ENCODE assay signal across 1 cellular context in genomic region chr3:28139967-28140634, GRCh38.
TF ChIP-seq lines count a peak whose summit lies in the region.

No MANE protein-coding gene starts in this region.

TF ChIP-seq in HepG2, 621 proteins besides CTCF, POLR2A, EP300 and RAD21 (continues in another document):
- TF ChIP-seq GABPA (IDR thresholded peaks at IDR 0.05; ENCODE audit: low read depth, low read length) (no peak), GABPA (CRISPR knock-in tag; IDR thresholded peaks at IDR 0.05; ENCODE audit: low read depth) (no peak), PRMT3 (CRISPR knock-in tag; IDR thresholded peaks at IDR 0.05; ENCODE audit: borderline replicate concordance, low read depth) (no peak), MXD3 (CRISPR knock-in tag; IDR thresholded peaks at IDR 0.05) (no peak), GATAD1 (CRISPR knock-in tag; IDR thresholded peaks at IDR 0.05) (no peak), BORCS8-MEF2B (CRISPR knock-in tag; IDR thresholded peaks at IDR 0.05) (no peak), FOSL1 (CRISPR knock-in tag; IDR thresholded peaks at IDR 0.05; ENCODE audit: borderline replicate concordance) (peak; percentile 74; the same call in 1 of the 2 replicates), ZNF350 (CRISPR knock-in tag; IDR thresholded peaks at IDR 0.05; ENCODE audit: borderline replicate concordance, low read depth) (no peak), RAD51 (IDR thresholded peaks at IDR 0.05; ENCODE audit: borderline replicate concordance) (no peak), DR1 (CRISPR knock-in tag; IDR thresholded peaks at IDR 0.05) (no peak), U2AF2 (IDR thresholded peaks at IDR 0.05; ENCODE audit: low read depth, low read length) (no peak), ZNF777 (CRISPR knock-in tag; IDR thresholded peaks at IDR 0.05) (no peak), HINFP (CRISPR knock-in tag; IDR thresholded peaks at IDR 0.05; ENCODE audit: low read depth) (no peak), ZNF3 (CRISPR knock-in tag; IDR thresholded peaks at IDR 0.05) (no peak), MIER3 (CRISPR knock-in tag; IDR thresholded peaks at IDR 0.05; ENCODE audit: borderline replicate concordance) (no peak), RXRA (CRISPR knock-in tag; IDR thresholded peaks at IDR 0.05) (no peak), ZFP36L1 (CRISPR knock-in tag; IDR thresholded peaks at IDR 0.05) (no peak), SOX13 (IDR thresholded peaks at IDR 0.05) (peak; percentile 32), SOX13 (CRISPR knock-in tag; conservative IDR thresholded peaks at IDR 0.05 in 1 of 2, IDR thresholded peaks at IDR 0.05 in 1 of 2) (peak in 1 of 2 experiments; percentile 89; a peak in 2 of 4 replicates), KAT7 (CRISPR knock-in tag; IDR thresholded peaks at IDR 0.05; ENCODE audit: borderline replicate concordance) (no peak), ZUFSP (CRISPR knock-in tag; IDR thresholded peaks at IDR 0.05; ENCODE audit: borderline replicate concordance) (no peak), MIER2 (CRISPR knock-in tag; IDR thresholded peaks at IDR 0.05) (no peak), ZKSCAN8 (CRISPR knock-in tag; IDR thresholded peaks at IDR 0.05; ENCODE audit: borderline replicate concordance) (no peak), ZC3H13 (CRISPR knock-in tag; IDR thresholded peaks at IDR 0.05) (no peak), ZBTB8A (CRISPR knock-in tag; IDR thresholded peaks at IDR 0.05; ENCODE audit: borderline replicate concordance, low read depth) (no peak), E2F5 (CRISPR knock-in tag; conservative IDR thresholded peaks at IDR 0.05) (no peak), NFE2L1 (CRISPR knock-in tag; IDR thresholded peaks at IDR 0.05; ENCODE audit: borderline replicate concordance) (no peak), ZNF562 (CRISPR knock-in tag; IDR thresholded peaks at IDR 0.05; ENCODE audit: borderline replicate concordance) (no peak), ZNF501 (CRISPR knock-in tag; IDR thresholded peaks at IDR 0.05) (no peak), HMG20B (CRISPR knock-in tag; conservative IDR thresholded peaks at IDR 0.05) (no peak), ZNF549 (CRISPR knock-in tag; IDR thresholded peaks at IDR 0.05) (no peak), MLX (CRISPR knock-in tag; IDR thresholded peaks at IDR 0.05) (no peak), ZFP1 (CRISPR knock-in tag; IDR thresholded peaks at IDR 0.05) (no peak), STAT5B (CRISPR knock-in tag; IDR thresholded peaks at IDR 0.05) (no peak)
- TF ChIP-seq, protein P1, sequence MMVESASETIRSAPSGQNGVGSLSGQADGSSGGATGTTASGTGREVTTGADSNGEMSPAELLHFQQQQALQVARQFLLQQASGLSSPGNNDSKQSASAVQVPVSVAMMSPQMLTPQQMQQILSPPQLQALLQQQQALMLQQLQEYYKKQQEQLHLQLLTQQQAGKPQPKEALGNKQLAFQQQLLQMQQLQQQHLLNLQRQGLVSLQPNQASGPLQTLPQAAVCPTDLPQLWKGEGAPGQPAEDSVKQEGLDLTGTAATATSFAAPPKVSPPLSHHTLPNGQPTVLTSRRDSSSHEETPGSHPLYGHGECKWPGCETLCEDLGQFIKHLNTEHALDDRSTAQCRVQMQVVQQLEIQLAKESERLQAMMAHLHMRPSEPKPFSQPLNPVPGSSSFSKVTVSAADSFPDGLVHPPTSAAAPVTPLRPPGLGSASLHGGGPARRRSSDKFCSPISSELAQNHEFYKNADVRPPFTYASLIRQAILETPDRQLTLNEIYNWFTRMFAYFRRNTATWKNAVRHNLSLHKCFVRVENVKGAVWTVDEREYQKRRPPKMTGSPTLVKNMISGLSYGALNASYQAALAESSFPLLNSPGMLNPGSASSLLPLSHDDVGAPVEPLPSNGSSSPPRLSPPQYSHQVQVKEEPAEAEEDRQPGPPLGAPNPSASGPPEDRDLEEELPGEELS (CRISPR knock-in tag; IDR thresholded peaks at IDR 0.05), result 0 out of 2 replicates have a peak, but pooled peaks have one; percentile 25
- TF ChIP-seq, protein P2, sequence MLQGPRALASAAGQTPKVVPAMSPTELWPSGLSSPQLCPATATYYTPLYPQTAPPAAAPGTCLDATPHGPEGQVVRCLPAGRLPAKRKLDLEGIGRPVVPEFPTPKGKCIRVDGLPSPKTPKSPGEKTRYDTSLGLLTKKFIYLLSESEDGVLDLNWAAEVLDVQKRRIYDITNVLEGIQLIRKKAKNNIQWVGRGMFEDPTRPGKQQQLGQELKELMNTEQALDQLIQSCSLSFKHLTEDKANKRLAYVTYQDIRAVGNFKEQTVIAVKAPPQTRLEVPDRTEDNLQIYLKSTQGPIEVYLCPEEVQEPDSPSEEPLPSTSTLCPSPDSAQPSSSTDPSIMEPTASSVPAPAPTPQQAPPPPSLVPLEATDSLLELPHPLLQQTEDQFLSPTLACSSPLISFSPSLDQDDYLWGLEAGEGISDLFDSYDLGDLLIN (CRISPR knock-in tag; IDR thresholded peaks at IDR 0.05; ENCODE audit: borderline replicate concordance), result no peak
- TF ChIP-seq, protein P3, sequence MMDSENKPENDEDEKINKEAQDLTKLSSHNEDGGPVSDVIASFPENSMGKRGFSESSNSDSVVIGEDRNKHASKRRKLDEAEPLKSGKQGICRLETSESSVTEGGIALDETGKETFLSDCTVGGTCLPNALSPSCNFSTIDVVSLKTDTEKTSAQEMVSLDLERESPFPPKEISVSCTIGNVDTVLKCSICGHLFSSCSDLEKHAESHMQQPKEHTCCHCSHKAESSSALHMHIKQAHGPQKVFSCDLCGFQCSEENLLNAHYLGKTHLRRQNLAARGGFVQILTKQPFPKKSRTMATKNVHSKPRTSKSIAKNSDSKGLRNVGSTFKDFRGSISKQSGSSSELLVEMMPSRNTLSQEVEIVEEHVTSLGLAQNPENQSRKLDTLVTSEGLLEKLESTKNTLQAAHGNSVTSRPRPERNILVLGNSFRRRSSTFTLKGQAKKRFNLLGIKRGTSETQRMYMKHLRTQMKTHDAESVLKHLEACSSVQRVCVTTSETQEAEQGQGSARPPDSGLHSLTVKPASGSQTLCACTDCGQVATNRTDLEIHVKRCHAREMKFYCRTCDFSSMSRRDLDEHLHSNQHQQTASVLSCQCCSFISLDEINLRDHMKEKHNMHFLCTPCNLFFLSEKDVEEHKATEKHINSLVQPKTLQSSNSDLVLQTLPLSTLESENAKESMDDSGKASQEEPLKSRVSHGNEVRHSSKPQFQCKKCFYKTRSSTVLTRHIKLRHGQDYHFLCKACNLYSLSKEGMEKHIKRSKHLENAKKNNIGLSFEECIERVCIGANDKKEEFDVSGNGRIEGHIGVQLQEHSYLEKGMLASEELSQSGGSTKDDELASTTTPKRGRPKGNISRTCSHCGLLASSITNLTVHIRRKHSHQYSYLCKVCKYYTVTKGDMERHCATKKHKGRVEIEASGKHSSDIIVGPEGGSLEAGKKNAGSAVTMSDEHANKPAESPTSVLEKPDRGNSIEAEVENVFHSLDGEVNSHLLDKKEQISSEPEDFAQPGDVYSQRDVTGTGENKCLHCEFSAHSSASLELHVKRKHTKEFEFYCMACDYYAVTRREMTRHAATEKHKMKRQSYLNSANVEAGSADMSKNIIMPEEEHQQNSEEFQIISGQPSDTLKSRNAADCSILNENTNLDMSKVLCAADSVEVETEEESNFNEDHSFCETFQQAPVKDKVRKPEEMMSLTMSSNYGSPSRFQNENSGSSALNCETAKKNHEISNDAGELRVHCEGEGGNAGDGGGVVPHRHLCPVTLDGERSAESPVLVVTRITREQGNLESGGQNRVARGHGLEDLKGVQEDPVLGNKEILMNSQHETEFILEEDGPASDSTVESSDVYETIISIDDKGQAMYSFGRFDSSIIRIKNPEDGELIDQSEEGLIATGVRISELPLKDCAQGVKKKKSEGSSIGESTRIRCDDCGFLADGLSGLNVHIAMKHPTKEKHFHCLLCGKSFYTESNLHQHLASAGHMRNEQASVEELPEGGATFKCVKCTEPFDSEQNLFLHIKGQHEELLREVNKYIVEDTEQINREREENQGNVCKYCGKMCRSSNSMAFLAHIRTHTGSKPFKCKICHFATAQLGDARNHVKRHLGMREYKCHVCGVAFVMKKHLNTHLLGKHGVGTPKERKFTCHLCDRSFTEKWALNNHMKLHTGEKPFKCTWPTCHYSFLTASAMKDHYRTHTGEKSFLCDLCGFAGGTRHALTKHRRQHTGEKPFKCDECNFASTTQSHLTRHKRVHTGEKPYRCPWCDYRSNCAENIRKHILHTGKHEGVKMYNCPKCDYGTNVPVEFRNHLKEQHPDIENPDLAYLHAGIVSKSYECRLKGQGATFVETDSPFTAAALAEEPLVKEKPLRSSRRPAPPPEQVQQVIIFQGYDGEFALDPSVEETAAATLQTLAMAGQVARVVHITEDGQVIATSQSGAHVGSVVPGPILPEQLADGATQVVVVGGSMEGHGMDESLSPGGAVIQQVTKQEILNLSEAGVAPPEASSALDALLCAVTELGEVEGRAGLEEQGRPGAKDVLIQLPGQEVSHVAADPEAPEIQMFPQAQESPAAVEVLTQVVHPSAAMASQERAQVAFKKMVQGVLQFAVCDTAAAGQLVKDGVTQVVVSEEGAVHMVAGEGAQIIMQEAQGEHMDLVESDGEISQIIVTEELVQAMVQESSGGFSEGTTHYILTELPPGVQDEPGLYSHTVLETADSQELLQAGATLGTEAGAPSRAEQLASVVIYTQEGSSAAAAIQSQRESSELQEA (CRISPR knock-in tag; IDR thresholded peaks at IDR 0.05; ENCODE audit: not compliant biosample characterization), result no peak
- TF ChIP-seq, protein P4, sequence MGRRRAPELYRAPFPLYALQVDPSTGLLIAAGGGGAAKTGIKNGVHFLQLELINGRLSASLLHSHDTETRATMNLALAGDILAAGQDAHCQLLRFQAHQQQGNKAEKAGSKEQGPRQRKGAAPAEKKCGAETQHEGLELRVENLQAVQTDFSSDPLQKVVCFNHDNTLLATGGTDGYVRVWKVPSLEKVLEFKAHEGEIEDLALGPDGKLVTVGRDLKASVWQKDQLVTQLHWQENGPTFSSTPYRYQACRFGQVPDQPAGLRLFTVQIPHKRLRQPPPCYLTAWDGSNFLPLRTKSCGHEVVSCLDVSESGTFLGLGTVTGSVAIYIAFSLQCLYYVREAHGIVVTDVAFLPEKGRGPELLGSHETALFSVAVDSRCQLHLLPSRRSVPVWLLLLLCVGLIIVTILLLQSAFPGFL (CRISPR knock-in tag; IDR thresholded peaks at IDR 0.05), result no peak
- TF ChIP-seq, protein P5, sequence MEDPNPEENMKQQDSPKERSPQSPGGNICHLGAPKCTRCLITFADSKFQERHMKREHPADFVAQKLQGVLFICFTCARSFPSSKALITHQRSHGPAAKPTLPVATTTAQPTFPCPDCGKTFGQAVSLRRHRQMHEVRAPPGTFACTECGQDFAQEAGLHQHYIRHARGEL (CRISPR knock-in tag; IDR thresholded peaks at IDR 0.05), result no peak
- TF ChIP-seq, protein P6, sequence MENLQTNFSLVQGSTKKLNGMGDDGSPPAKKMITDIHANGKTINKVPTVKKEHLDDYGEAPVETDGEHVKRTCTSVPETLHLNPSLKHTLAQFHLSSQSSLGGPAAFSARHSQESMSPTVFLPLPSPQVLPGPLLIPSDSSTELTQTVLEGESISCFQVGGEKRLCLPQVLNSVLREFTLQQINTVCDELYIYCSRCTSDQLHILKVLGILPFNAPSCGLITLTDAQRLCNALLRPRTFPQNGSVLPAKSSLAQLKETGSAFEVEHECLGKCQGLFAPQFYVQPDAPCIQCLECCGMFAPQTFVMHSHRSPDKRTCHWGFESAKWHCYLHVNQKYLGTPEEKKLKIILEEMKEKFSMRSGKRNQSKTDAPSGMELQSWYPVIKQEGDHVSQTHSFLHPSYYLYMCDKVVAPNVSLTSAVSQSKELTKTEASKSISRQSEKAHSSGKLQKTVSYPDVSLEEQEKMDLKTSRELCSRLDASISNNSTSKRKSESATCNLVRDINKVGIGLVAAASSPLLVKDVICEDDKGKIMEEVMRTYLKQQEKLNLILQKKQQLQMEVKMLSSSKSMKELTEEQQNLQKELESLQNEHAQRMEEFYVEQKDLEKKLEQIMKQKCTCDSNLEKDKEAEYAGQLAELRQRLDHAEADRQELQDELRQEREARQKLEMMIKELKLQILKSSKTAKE (CRISPR knock-in tag; IDR thresholded peaks at IDR 0.05; ENCODE audit: borderline replicate concordance), result no peak
